ENCODE assay signal across 20 cellular contexts in the genomic region with DNA sequence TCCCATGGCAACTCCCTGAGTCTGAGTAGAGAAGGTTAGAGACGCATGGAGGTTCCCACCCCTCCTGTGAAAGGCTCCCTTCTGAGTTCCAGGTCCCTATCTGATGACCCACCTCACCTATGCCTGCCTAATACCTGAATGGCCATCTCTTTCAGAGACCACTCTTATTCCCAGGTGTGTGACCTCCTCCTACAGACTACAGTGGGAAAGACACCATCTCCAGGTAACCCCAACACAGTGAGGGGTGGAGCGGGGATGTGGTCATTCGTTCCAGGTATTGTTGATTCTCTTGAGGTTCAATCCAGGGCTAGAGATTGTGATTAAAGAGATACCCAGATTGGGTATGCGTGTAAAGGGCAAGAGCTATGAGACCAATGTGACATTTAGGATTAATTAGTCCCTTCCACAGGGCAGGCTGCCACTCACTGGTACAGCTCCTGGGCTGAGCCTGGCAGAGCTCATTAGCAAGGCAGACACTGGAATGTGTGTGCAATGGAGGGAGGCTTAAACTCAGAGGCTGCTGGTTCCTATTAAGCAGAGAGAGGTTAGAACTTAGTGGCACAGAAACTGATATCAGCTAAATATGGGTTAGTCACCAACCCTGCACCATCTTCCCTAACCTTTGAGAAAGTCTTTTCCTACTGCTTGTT. TPM values are rescaled to one million over a fixed set of nuclear protein-coding genes. Genes with fewer than 3 reads are reported as not detected.
DNase-seq lines count a peak whose midpoint lies in the region; ATAC-seq and TF ChIP-seq lines count a peak whose summit lies in the region.
"Had no signal": no experiment of that assay in that cellular context is flagged by ENCODE, and none has a peak within 500 bp of the region (broad histone marks: within the 10 kb centered on the region; RNA-seq: fewer than 3 reads in every experiment).

No MANE protein-coding gene starts in this region.

- H3K4me1 Mint-ChIP-seq in activated CD4-positive, alpha-beta T cell treated with anti-CD3 and anti-CD28 coated beads, Interleukin-2, amount 10 ng/mL, durations not matched to agents 7 days and 5 days = peaks cover 88% of the 10 kb centered on the region
- H3K4me1 Mint-ChIP-seq in WTC11 = peaks cover 6% of the 10 kb centered on the region; the same call in 1 of the 2 replicates
- H3K4me1 Mint-ChIP-seq in endodermal cell = peaks cover 18% of the 10 kb centered on the region

- in situ Hi-C loops in mammary epithelial cell (cut with MboI; ENCODE audit: low sequenced_read_pairs in 2 of 2) = no loop called here

- peaks cover 5% of the 10 kb centered on the region for H3K36me3 Mint-ChIP-seq in activated CD4-positive, alpha-beta T cell treated with anti-CD3 and anti-CD28 coated beads, Interleukin-2, amount 10 ng/mL, durations not matched to agents 7 days and 5 days (ENCODE audit: low read depth)
- H3K36me3 Mint-ChIP-seq in WTC11 (no peaks in the 10 kb centered on the region), endodermal cell (ENCODE audit: low read depth) (no peaks in the 10 kb centered on the region)
- H3K36me3 Mint-ChIP-seq: immature natural killer cell had no signal

- POLR2A ChIA-PET in activated CD4-positive, alpha-beta T cell treated with anti-CD3 and anti-CD28 coated beads, Interleukin-2, amount 10 ng/mL, durations not matched to agents 7 days and 5 days (lab: Charles Lee) = no interaction called here
- POLR2A ChIA-PET in WTC11 (lab: Charles Lee) = no interaction called here

- H3K4me1 ChIP-seq in endodermal cell (ENCODE audit: control insufficient read depth, insufficient read depth, low read length) (no peaks in the 10 kb centered on the region), mammary epithelial cell (ENCODE audit: insufficient read depth, low read length) (peaks cover 5% of the 10 kb centered on the region)

- peak overlapping the region; percentile 75 for H3K27ac Mint-ChIP-seq in activated CD4-positive, alpha-beta T cell treated with anti-CD3 and anti-CD28 coated beads, Interleukin-2, amount 10 ng/mL, durations not matched to agents 7 days and 5 days
- H3K27ac Mint-ChIP-seq in WTC11 (no peak overlapping the region), endodermal cell (no peak overlapping the region)

- H3K9me3 ChIP-seq in endodermal cell (ENCODE audit: control insufficient read depth, low read length) (no peaks in the 10 kb centered on the region), mammary epithelial cell (replicated peaks; ENCODE audit: insufficient read depth, low read length) (no peaks in the 10 kb centered on the region)
- H3K9me3 ChIP-seq: mucosa of descending colon, right atrium auricular region, vagina had no signal

- H3K27me3 ChIP-seq in endodermal cell (ENCODE audit: control insufficient read depth, insufficient read depth, low read length, poor library complexity, severe bottlenecking) (peaks cover 21% of the 10 kb centered on the region), mammary epithelial cell (ENCODE audit: insufficient read depth, low read length) (no peaks in the 10 kb centered on the region)
- H3K27me3 ChIP-seq: right atrium auricular region, vagina had no signal

- no peaks in the 10 kb centered on the region for H3K9me3 Mint-ChIP-seq in activated CD4-positive, alpha-beta T cell treated with anti-CD3 and anti-CD28 coated beads, Interleukin-2, amount 10 ng/mL, durations not matched to agents 7 days and 5 days
- H3K9me3 Mint-ChIP-seq in WTC11 (no peaks in the 10 kb centered on the region), endodermal cell (no peaks in the 10 kb centered on the region)
- H3K9me3 Mint-ChIP-seq: immature natural killer cell had no signal

- H3K36me3 ChIP-seq in endodermal cell (ENCODE audit: control insufficient read depth, insufficient read depth, low read length) (no peaks in the 10 kb centered on the region), mammary epithelial cell (ENCODE audit: insufficient read depth, low read length) (no peaks in the 10 kb centered on the region)
- H3K36me3 ChIP-seq: right atrium auricular region, vagina had no signal

- CTCF ChIA-PET in activated CD4-positive, alpha-beta T cell treated with anti-CD3 and anti-CD28 coated beads, Interleukin-2, amount 10 ng/mL, durations not matched to agents 7 days and 5 days (lab: Charles Lee) = interaction anchor here (0.5 to 1.0 kb wide), 2 partner anchors 28 to 60 kb away, joined by 3 to 4 read pairs; no protein-coding TSS in a partner anchor
- CTCF ChIA-PET in WTC11 (lab: Charles Lee) = no interaction called here
- CTCF ChIA-PET in mammary epithelial cell (lab: Charles Lee; ENCODE audit: low non-redundant PET) = no interaction called here

- H3K9ac ChIP-seq in endodermal cell (ENCODE audit: extremely low read depth, low read length, poor library complexity, severe bottlenecking) (no peak overlapping the region), mammary epithelial cell (ENCODE audit: insufficient read depth, low read length) (no peak overlapping the region)

- TF ChIP-seq CTCF in WTC11 (IDR thresholded peaks at IDR 0.05) (no peak), endodermal cell (conservative IDR thresholded peaks at IDR 0.05) (peak; percentile 57), mammary epithelial cell (conservative IDR thresholded peaks at IDR 0.05 in 1 of 2, IDR thresholded peaks at IDR 0.05 in 1 of 2; ENCODE audit: extremely low read depth in 1 of 2, insufficient read depth in 1 of 2, low read depth in 1 of 2, low read length in 2 of 2) (no peak)

- dilution Hi-C loops in mammary epithelial cell (cut with HindIII; ENCODE audit: low sequenced_read_pairs) = no loop called here

- no peaks in the 10 kb centered on the region for H3K79me2 ChIP-seq in mammary epithelial cell (ENCODE audit: insufficient read depth, low read length)

- ATAC-seq in WTC11 = peak; percentile 48
- ATAC-seq: left ventricle myocardium superior, mucosa of descending colon had no signal

- H3K27me3 Mint-ChIP-seq in activated CD4-positive, alpha-beta T cell treated with anti-CD3 and anti-CD28 coated beads, Interleukin-2, amount 10 ng/mL, durations not matched to agents 7 days and 5 days = no peaks in the 10 kb centered on the region
- H3K27me3 Mint-ChIP-seq in WTC11 (ENCODE audit: low read depth) (peaks cover 35% of the 10 kb centered on the region), endodermal cell (ENCODE audit: insufficient read depth) (peaks cover 45% of the 10 kb centered on the region)

- no peak overlapping the region for H3K4me3 ChIP-seq in endodermal cell (ENCODE audit: low read length)
- H3K4me3 ChIP-seq in mammary epithelial cell (replicated peaks in 1 of 3; ENCODE audit: insufficient read depth in 1 of 3, low read depth in 2 of 3, low read length in 3 of 3) = no peak overlapping the region
- H3K4me3 ChIP-seq: mucosa of descending colon, right atrium auricular region, vagina had no signal

- H3K4me3 Mint-ChIP-seq in activated CD4-positive, alpha-beta T cell treated with anti-CD3 and anti-CD28 coated beads, Interleukin-2, amount 10 ng/mL, durations not matched to agents 7 days and 5 days = no peak overlapping the region
- no peak overlapping the region for H3K4me3 Mint-ChIP-seq in WTC11
- no peak overlapping the region for H3K4me3 Mint-ChIP-seq in endodermal cell
- H3K4me3 Mint-ChIP-seq: immature natural killer cell had no signal

- H4K20me1 ChIP-seq in mammary epithelial cell (ENCODE audit: insufficient read depth, low read length) = no peaks in the 10 kb centered on the region

- intact Hi-C loops in mammary epithelial cell (cut with micrococcal nuclease) = loop anchor here (2.0 kb wide), 1 partner anchor 14 kb away; no protein-coding TSS in a partner anchor

- DNase-seq in activated CD4-positive, alpha-beta T cell treated with anti-CD3 and anti-CD28 coated beads, Interleukin-2, amount 10 ng/mL, durations not matched to agents 7 days and 5 days = no peak
- DNase-seq in activated CD4-positive, alpha-beta T cell treated with anti-CD3 and anti-CD28 coated beads, Interleukin-2, amount 50 U/mL, for 4 hours = no peak
- DNase-seq in WTC11 (ENCODE audit: low spot score) (no peak), endodermal cell (peak; percentile 77), renal cortical epithelial cell (ENCODE audit: low read depth) (peak; percentile 40), HuH-7.5 (ENCODE audit: low spot score) (no peak), NCI-H1417 (lab: John Stamatoyannopoulos, UW) (no peak), mammary epithelial cell (no peak)
- DNase-seq: activated CD4-positive, alpha-beta T cell treated with anti-CD3 and anti-CD28 coated beads, Interleukin-2, amount 50 U/mL, for 1 hour; anterior cingulate cortex; effector memory CD4-positive, alpha-beta T cell; immature natural killer cell; KG1; left ventricle myocardium superior; mucosa of descending colon; NCI-H187; substantia nigra; SW 1271 had no signal

- H2AFZ ChIP-seq in mammary epithelial cell (ENCODE audit: low read depth, low read length) = no peak overlapping the region

- H3K27ac ChIP-seq in endodermal cell (ENCODE audit: low read depth, low read length) = no peak overlapping the region
- H3K27ac ChIP-seq in mammary epithelial cell (ENCODE audit: insufficient read depth, low read depth, low read length) = no peak overlapping the region
- H3K27ac ChIP-seq: right atrium auricular region, vagina had no signal

- 74 to 91% methylated on average over 4 of the region's 4 CpGs for WGBS in endodermal cell (ENCODE audit: insufficient coverage in 1 of 2, insufficient read length in 1 of 2), 2 experiments
- WGBS in mammary epithelial cell (ENCODE audit: low coverage, missing lambda C conversion rate) = 100% methylated on average over 4 of the region's 4 CpGs

- BruUV-seq in mammary epithelial cell (replicated peaks; lab: Mats Ljungman, UMichigan) = no TSS peak

- no peak overlapping the region for H3K4me2 ChIP-seq in mammary epithelial cell (ENCODE audit: insufficient read depth, low read depth, low read length)

RNA-seq across cellular contexts. Expression of a gene that starts 46.5 kb away (rescaled TPM):
- 10 to 100 TPM; 30.5 to 34.9 TPM for total RNA-seq in activated CD4-positive, alpha-beta T cell treated with anti-CD3 and anti-CD28 coated beads, Interleukin-2, amount 10 ng/mL, durations not matched to agents 7 days and 5 days
- total RNA-seq in WTC11 (2021) (61.2 to 82.4 TPM (median 61.5 TPM) in 3 replicates), endodermal cell (100 to 1,000 TPM; 102 to 136 TPM), renal cortical epithelial cell (56.6 and 249 TPM in 2 replicates), mammary epithelial cell (100 to 1,000 TPM in 1 of 2 donors, 10 to 100 TPM in 1; 68.8 to 390 TPM)
- polyA plus RNA-seq in endodermal cell (2013, experiment 1 of 2) = 51.3 TPM
- polyA plus RNA-seq in endodermal cell (2013, experiment 2 of 2) = 74.4 TPM
- polyA plus RNA-seq in mammary epithelial cell = 121 TPM
- 81.4 TPM for polyA minus RNA-seq in mammary epithelial cell

RNA-seq across cellular contexts. Expression of a gene that starts 48.4 kb away (rescaled TPM):
- total RNA-seq in activated CD4-positive, alpha-beta T cell treated with anti-CD3 and anti-CD28 coated beads, Interleukin-2, amount 10 ng/mL, durations not matched to agents 7 days and 5 days = 100 to 1,000 TPM; 199 to 213 TPM
- total RNA-seq in WTC11 (2021) = 110 to 121 TPM (median 120 TPM) in 3 replicates
- total RNA-seq in endodermal cell = 100 to 1,000 TPM; 121 to 141 TPM
- 119 TPM for polyA plus RNA-seq in endodermal cell (2013, experiment 1 of 2)
- polyA plus RNA-seq in endodermal cell (2013, experiment 2 of 2) = 111 TPM
- 19.4 and 100 TPM in 2 replicates for total RNA-seq in renal cortical epithelial cell
- total RNA-seq in mammary epithelial cell = 10 to 100 TPM; 53.9 to 57.5 TPM
- 63.7 TPM for polyA plus RNA-seq in mammary epithelial cell
- 47.4 TPM for polyA minus RNA-seq in mammary epithelial cell

Comparison
In these comparisons a context has a peak if more than half of its experiments do, and no peak if none do; other contexts are left out.
1. DNase-seq: peak in endodermal cell (single experiment) and renal cortical epithelial cell (single experiment); none in activated CD4-positive, alpha-beta T cell treated with anti-CD3 and anti-CD28 coated beads, Interleukin-2, amount 10 ng/mL, durations not matched to agents 7 days and 5 days (single experiment), activated CD4-positive, alpha-beta T cell treated with anti-CD3 and anti-CD28 coated beads, Interleukin-2, amount 50 U/mL, for 4 hours (0 of 2), WTC11 (single experiment), HuH-7.5 (single experiment), NCI-H1417 (0 of 3) and mammary epithelial cell (single experiment).